1 cellular context compared by ENCODE assay signal in genomic region chr6:146886587-146887446, GRCh38.
A peak's percentile ranks its signal among the peaks of the same experiment; 100 is the strongest.
TF ChIP-seq lines count a peak whose summit lies in the region.

No MANE protein-coding gene starts in this region.

TF ChIP-seq in K562, 482 proteins besides CTCF, POLR2A, EP300 and RAD21 (continued from another document and continues in another):
- TF ChIP-seq, protein P1, sequence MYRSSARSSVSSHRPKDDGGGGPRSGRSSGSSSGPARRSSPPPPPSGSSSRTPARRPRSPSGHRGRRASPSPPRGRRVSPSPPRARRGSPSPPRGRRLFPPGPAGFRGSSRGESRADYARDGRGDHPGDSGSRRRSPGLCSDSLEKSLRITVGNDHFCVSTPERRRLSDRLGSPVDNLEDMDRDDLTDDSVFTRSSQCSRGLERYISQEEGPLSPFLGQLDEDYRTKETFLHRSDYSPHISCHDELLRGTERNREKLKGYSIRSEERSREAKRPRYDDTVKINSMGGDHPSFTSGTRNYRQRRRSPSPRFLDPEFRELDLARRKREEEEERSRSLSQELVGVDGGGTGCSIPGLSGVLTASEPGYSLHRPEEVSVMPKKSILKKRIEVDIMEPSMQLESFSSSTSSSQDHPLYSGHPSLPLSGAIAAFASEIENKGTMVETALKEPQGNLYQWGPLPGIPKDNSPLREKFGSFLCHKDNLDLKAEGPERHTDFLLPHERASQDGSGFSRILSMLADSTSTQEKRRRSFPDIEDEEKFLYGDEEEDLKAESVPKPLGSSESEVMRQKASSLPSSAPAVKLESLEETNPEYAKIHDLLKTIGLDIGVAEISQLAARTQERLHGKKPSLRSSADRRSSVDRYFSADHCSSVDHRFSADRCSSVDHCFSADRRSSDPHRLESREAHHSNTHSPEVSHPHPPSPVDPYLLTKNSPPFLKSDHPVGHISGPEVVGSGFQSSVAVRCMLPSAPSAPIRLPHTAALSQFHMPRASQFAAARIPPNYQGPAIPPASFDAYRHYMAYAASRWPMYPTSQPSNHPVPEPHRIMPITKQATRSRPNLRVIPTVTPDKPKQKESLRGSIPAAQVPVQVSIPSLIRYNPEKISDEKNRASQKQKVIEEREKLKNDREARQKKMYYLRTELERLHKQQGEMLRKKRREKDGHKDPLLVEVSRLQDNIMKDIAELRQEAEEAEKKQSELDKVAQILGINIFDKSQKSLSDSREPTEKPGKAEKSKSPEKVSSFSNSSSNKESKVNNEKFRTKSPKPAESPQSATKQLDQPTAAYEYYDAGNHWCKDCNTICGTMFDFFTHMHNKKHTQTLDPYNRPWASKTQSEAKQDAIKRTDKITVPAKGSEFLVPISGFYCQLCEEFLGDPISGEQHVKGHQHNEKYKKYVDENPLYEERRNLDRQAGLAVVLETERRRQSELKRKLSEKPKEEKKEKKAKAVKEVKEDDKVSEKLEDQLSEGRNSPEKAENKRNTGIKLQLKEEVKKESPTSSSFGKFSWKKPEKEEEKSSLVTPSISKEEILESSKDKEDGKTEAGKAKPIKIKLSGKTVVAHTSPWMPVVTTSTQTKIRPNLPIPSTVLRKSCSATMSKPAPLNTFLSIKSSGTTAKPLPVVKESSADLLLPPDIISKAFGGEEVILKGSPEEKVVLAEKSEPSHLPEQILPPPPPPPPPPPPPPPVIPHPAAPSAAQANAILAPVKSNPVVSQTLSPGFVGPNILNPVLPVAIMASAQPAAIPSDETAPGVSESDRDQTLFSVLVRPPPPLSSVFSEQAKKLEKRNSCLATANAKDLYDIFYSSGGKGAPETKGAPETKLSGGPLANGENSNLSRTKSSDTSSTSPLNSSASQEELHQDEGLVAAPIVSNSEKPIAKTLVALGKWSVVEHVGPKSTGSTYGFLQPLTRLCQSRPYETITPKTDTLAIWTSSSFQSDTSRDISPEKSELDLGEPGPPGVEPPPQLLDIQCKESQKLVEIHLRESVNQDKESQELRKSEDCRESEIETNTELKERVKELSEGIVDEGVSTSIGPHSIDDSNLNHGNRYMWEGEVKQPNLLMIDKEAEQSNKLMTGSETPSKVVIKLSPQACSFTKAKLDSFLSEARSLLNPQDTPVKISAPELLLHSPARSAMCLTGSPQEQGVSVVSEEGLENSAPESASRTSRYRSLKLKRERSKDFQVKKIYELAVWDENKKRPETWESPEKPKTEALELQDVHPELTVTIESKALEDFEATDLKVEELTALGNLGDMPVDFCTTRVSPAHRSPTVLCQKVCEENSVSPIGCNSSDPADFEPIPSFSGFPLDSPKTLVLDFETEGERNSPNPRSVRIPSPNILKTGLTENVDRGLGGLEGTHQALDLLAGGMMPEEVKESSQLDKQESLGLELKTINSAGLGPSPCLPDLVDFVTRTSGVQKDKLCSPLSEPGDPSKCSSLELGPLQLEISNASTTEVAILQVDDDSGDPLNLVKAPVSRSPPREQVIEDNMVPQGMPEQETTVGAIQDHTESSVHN (IDR thresholded peaks at IDR 0.05; ENCODE audit: borderline replicate concordance in 1 of 2, low read depth in 1 of 2): peak; percentile 31 to 86; a peak in 1 of 4 replicates
- peak; percentile 94 for TF ChIP-seq MXI1 (IDR thresholded peaks at IDR 0.05; ENCODE audit: low read depth, low read length)
- TF ChIP-seq EGR1 (conservative IDR thresholded peaks at IDR 0.05): 0 out of 2 replicates have a peak, but pooled peaks have one; percentile 57
- TF ChIP-seq, protein P2, sequence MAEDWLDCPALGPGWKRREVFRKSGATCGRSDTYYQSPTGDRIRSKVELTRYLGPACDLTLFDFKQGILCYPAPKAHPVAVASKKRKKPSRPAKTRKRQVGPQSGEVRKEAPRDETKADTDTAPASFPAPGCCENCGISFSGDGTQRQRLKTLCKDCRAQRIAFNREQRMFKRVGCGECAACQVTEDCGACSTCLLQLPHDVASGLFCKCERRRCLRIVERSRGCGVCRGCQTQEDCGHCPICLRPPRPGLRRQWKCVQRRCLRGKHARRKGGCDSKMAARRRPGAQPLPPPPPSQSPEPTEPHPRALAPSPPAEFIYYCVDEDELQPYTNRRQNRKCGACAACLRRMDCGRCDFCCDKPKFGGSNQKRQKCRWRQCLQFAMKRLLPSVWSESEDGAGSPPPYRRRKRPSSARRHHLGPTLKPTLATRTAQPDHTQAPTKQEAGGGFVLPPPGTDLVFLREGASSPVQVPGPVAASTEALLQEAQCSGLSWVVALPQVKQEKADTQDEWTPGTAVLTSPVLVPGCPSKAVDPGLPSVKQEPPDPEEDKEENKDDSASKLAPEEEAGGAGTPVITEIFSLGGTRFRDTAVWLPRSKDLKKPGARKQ (CRISPR knock-in tag; IDR thresholded peaks at IDR 0.05): no peak
- no peak; the same call in 1 of the 2 replicates for TF ChIP-seq PHF8 (IDR thresholded peaks at IDR 0.05; ENCODE audit: borderline replicate concordance, low read length)
- TF ChIP-seq ZNF76 (CRISPR knock-in tag; IDR thresholded peaks at IDR 0.05; ENCODE audit: borderline replicate concordance): peak; percentile 82; the same call in 1 of the 2 replicates
- no peak for TF ChIP-seq ATF1 (CRISPR knock-in tag; IDR thresholded peaks at IDR 0.05)
- TF ChIP-seq ATF1 (tag; IDR thresholded peaks at IDR 0.05): no peak
- peak; percentile 80 for TF ChIP-seq BRD9 (IDR thresholded peaks at IDR 0.05; ENCODE audit: low read depth, partially characterized antibody)
- no peak for TF ChIP-seq PREB (CRISPR knock-in tag; IDR thresholded peaks at IDR 0.05)
- TF ChIP-seq STAT5A (IDR thresholded peaks at IDR 0.05; ENCODE audit: borderline replicate concordance, low read length): peak; percentile 99
- TF ChIP-seq ADNP (tag; IDR thresholded peaks at IDR 0.05): no peak; the same call in none of the 2 replicates
- peak; percentile 26; the same call in 1 of the 2 replicates for TF ChIP-seq GABPB2 (CRISPR knock-in tag; conservative IDR thresholded peaks at IDR 0.05)
- TF ChIP-seq, protein P3, sequence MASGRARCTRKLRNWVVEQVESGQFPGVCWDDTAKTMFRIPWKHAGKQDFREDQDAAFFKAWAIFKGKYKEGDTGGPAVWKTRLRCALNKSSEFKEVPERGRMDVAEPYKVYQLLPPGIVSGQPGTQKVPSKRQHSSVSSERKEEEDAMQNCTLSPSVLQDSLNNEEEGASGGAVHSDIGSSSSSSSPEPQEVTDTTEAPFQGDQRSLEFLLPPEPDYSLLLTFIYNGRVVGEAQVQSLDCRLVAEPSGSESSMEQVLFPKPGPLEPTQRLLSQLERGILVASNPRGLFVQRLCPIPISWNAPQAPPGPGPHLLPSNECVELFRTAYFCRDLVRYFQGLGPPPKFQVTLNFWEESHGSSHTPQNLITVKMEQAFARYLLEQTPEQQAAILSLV (tag; IDR thresholded peaks at IDR 0.05): 0 out of 2 replicates have a peak, but pooled peaks have one; percentile 72
- TF ChIP-seq RFX1 (IDR thresholded peaks at IDR 0.05): peak; percentile 99
- no peak for TF ChIP-seq NFYB (IDR thresholded peaks at IDR 0.05; ENCODE audit: extremely low read depth, insufficient read length)
- TF ChIP-seq ZNF75A (CRISPR knock-in tag; IDR thresholded peaks at IDR 0.05): peak; percentile 83
- peak; percentile 87 for TF ChIP-seq ZNF518B (CRISPR knock-in tag; IDR thresholded peaks at IDR 0.05)
- TF ChIP-seq, protein P4, sequence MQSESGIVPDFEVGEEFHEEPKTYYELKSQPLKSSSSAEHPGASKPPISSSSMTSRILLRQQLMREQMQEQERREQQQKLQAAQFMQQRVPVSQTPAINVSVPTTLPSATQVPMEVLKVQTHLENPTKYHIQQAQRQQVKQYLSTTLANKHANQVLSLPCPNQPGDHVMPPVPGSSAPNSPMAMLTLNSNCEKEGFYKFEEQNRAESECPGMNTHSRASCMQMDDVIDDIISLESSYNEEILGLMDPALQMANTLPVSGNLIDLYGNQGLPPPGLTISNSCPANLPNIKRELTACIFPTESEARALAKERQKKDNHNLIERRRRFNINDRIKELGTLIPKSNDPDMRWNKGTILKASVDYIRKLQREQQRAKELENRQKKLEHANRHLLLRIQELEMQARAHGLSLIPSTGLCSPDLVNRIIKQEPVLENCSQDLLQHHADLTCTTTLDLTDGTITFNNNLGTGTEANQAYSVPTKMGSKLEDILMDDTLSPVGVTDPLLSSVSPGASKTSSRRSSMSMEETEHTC (IDR thresholded peaks at IDR 0.05): no peak
- TF ChIP-seq ZNF778 (CRISPR knock-in tag; IDR thresholded peaks at IDR 0.05): peak; percentile 88; the same call in 1 of the 2 replicates
- TF ChIP-seq CCAR2 (IDR thresholded peaks at IDR 0.05; ENCODE audit: low read depth, low read length): no peak
- TF ChIP-seq, protein P5, sequence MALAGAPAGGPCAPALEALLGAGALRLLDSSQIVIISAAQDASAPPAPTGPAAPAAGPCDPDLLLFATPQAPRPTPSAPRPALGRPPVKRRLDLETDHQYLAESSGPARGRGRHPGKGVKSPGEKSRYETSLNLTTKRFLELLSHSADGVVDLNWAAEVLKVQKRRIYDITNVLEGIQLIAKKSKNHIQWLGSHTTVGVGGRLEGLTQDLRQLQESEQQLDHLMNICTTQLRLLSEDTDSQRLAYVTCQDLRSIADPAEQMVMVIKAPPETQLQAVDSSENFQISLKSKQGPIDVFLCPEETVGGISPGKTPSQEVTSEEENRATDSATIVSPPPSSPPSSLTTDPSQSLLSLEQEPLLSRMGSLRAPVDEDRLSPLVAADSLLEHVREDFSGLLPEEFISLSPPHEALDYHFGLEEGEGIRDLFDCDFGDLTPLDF (CRISPR knock-in tag; IDR thresholded peaks at IDR 0.05): no peak
- no peak for TF ChIP-seq CTCFL (IDR thresholded peaks at IDR 0.05; ENCODE audit: borderline replicate concordance, insufficient read depth, low read depth, low read length, poor library complexity, severe bottlenecking)
- TF ChIP-seq, protein P6, sequence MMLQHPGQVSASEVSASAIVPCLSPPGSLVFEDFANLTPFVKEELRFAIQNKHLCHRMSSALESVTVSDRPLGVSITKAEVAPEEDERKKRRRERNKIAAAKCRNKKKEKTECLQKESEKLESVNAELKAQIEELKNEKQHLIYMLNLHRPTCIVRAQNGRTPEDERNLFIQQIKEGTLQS (IDR thresholded peaks at IDR 0.05): no peak
- TF ChIP-seq, protein P6 (CRISPR knock-in tag; conservative IDR thresholded peaks at IDR 0.05): no peak
- TF ChIP-seq HMG20B (CRISPR knock-in tag; IDR thresholded peaks at IDR 0.05): peak; percentile 86
- no peak for TF ChIP-seq ETV6 (IDR thresholded peaks at IDR 0.05; ENCODE audit: borderline replicate concordance in 1 of 2, low read depth in 2 of 2, low read length in 1 of 2)
- TF ChIP-seq ETV6 (CRISPR knock-in tag; IDR thresholded peaks at IDR 0.05; ENCODE audit: borderline replicate concordance): no peak
- peak; percentile 65; the same call in 1 of the 2 replicates for TF ChIP-seq LCOR (CRISPR knock-in tag; IDR thresholded peaks at IDR 0.05)
- no peak for TF ChIP-seq TGIF2 (CRISPR knock-in tag; IDR thresholded peaks at IDR 0.05)
- 0 out of 2 replicates have a peak, but pooled peaks have one; percentile 13 for TF ChIP-seq HMBOX1 (IDR thresholded peaks at IDR 0.05)
- no peak for TF ChIP-seq ZNF282 (CRISPR knock-in tag; IDR thresholded peaks at IDR 0.05)
- TF ChIP-seq CC2D1A (IDR thresholded peaks at IDR 0.05): no peak
- TF ChIP-seq LEF1 (IDR thresholded peaks at IDR 0.05): no peak
- TF ChIP-seq SNRNP70 (optimal IDR thresholded peaks at IDR 0.05; ENCODE audit: low read depth, low read length): no peak
- 0 out of 2 replicates have a peak, but pooled peaks have one; percentile 44 for TF ChIP-seq ZNF764 (CRISPR knock-in tag; IDR thresholded peaks at IDR 0.05; ENCODE audit: low read depth)
